Comparison of ENCODE assay signal across 17 cellular contexts in genomic region chr5:143118222-143118621, GRCh38.
DNase-seq lines count a peak whose midpoint lies in the region; FAIRE-seq and TF ChIP-seq lines count a peak whose summit lies in the region.
"Had no signal": no experiment of that assay in that cellular context is flagged by ENCODE, and none has a peak within 500 bp of the region (broad histone marks: within the 10 kb centered on the region; RNA-seq: fewer than 3 reads in every experiment).

No MANE protein-coding gene starts in this region.

- H3K79me2 ChIP-seq in OCI-LY1 (ENCODE audit: insufficient read depth, low read length) = no peaks in the 10 kb centered on the region

- H3K27me3 ChIP-seq in OCI-LY1 (ENCODE audit: insufficient read depth, low read length) (no peaks in the 10 kb centered on the region), left ventricle myocardium inferior (ENCODE audit: low read depth) (no peaks in the 10 kb centered on the region)

- DNase-seq in CD1c-positive myeloid dendritic cell (ENCODE audit: extremely low spot score) = peak; percentile 82
- no peak for DNase-seq in GM12892 (ENCODE audit: insufficient read length)
- no peak for DNase-seq in left ventricle myocardium inferior
- DNase-seq in posterior vena cava (ENCODE audit: low spot score) = no peak
- DNase-seq in RCC 7860 (ENCODE audit: low spot score) = no peak
- DNase-seq in NCI-H146 (lab: John Stamatoyannopoulos, UW) = no peak
- DNase-seq in activated gamma-delta T cell treated with Interleukin-2 at 50 U/mL for 16 hours = no peak
- DNase-seq: central memory CD4-positive, alpha-beta T cell; NCI-H1417; NCI-H446 treated with DMSO at 0.1 percent for 48 hours; retina; stimulated activated naive CD4-positive, alpha-beta T cell treated with Interleukin-2 at 50 U/mL for 16 hours had no signal

- TF ChIP-seq POLR2A in GM12892 (IDR thresholded peaks at IDR 0.05; ENCODE audit: low read depth, low read length) = no peak

- FAIRE-seq in GM12892 (lab: Jason Lieb, UNC) = peak; percentile 78
- FAIRE-seq in RCC 7860 (lab: Jason Lieb, UNC) = no peak
- FAIRE-seq: endothelial cell of umbilical vein, GM19239, HepG2 had no signal

- no peaks in the 10 kb centered on the region for H3K9me2 ChIP-seq in OCI-LY1 (ENCODE audit: low read depth, low read length)

- no peak overlapping the region for H3K9ac ChIP-seq in OCI-LY1 (ENCODE audit: low read length)

- peaks cover 58% of the 10 kb centered on the region for H3K4me1 ChIP-seq in OCI-LY1 (ENCODE audit: insufficient read depth, low read length, severe bottlenecking)
- H3K4me1 ChIP-seq in left ventricle myocardium inferior = peaks cover 67% of the 10 kb centered on the region

- no peak overlapping the region for H2AFZ ChIP-seq in OCI-LY1 (ENCODE audit: low read length)

- peak overlapping the region; percentile 80 for H3K27ac ChIP-seq in OCI-LY1 (ENCODE audit: low read depth, low read length, poor library complexity, severe bottlenecking)
- peak overlapping the region; percentile 24 for H3K27ac ChIP-seq in left ventricle myocardium inferior (replicated peaks)
- H3K27ac ChIP-seq: C4-2B had no signal

- H3K36me3 ChIP-seq in OCI-LY1 (ENCODE audit: insufficient read depth, low read length) (no peaks in the 10 kb centered on the region), left ventricle myocardium inferior (peaks cover 11% of the 10 kb centered on the region)

- TF ChIP-seq CTCF in OCI-LY1 (IDR thresholded peaks at IDR 0.05; ENCODE audit: low read length) (0 out of 2 replicates have a peak, but pooled peaks have one; percentile 25), left ventricle myocardium inferior (IDR thresholded peaks at IDR 0.05; ENCODE audit: borderline replicate concordance) (no peak)

- no peak overlapping the region for H3K4me3 ChIP-seq in OCI-LY1 (ENCODE audit: low read depth, low read length, poor library complexity, severe bottlenecking)
- no peak overlapping the region for H3K4me3 ChIP-seq in left ventricle myocardium inferior

- H3K9me3 ChIP-seq in OCI-LY1 (ENCODE audit: low read length) = no peaks in the 10 kb centered on the region
- no peaks in the 10 kb centered on the region for H3K9me3 ChIP-seq in left ventricle myocardium inferior (replicated peaks)

- H3F3A ChIP-seq in OCI-LY1 (ENCODE audit: insufficient read depth, low read length) = no peaks in the 10 kb centered on the region

- no peaks in the 10 kb centered on the region for H4K20me1 ChIP-seq in OCI-LY1 (ENCODE audit: insufficient read depth, low read length)

- H3K4me2 ChIP-seq in OCI-LY1 (ENCODE audit: low read length) = no peak overlapping the region

- intact Hi-C loops in left ventricle myocardium inferior (cut with micrococcal nuclease) (no loop called here), posterior vena cava (cut with DNase I) (no loop called here)
